12 cellular contexts compared by ENCODE assay signal in the genomic region with DNA sequence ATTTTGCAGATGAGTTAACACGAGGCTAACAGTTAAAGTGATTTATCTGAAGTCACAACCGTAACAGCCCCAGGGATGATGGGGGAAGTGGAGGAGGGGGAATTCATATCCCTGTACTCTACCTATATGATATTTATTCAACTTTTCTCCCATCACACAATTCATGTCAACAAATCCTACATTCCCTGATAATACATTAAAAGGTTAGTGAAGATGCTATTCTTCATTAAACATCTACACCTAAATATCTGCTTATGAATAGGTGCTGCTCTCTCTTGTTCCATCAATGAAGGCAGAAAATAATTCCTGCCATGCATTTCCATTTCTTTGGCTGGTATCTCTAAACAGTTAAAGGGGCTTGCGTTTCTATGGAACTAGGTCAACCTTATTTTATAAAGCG. TPM values are rescaled to one million over a fixed set of nuclear protein-coding genes. Genes with fewer than 3 reads are reported as not detected.
A peak's percentile ranks its signal among the peaks of the same experiment; 100 is the strongest.
DNase-seq lines count a peak whose midpoint lies in the region; ATAC-seq and TF ChIP-seq lines count a peak whose summit lies in the region.
"Had no signal": no experiment of that assay in that cellular context is flagged by ENCODE, and none has a peak within 500 bp of the region (broad histone marks: within the 10 kb centered on the region; RNA-seq: fewer than 3 reads in every experiment).

No MANE protein-coding gene starts in this region.

- no peak for ATAC-seq in activated naive CD8-positive, alpha-beta T cell treated with anti-CD3 and anti-CD28 coated beads, Interleukin-2, amount 50 U/mL, for 24 hours
- ATAC-seq in HG02642 (IDR thresholded peaks at IDR 0.05; ENCODE audit: poor library complexity, unreplicated experiment), result no peak

- no peak for DNase-seq in activated naive CD8-positive, alpha-beta T cell treated with anti-CD3 and anti-CD28 coated beads, Interleukin-2, amount 50 U/mL, for 24 hours
- DNase-seq in coronary artery (ENCODE audit: low spot score) (no peak), transverse colon (no peak), HK-2 (ENCODE audit: unreplicated experiment) (no peak)
- DNase-seq in activated effector memory CD4-positive, alpha-beta T cell treated with Interleukin-2 at 50 U/mL for 16 hours, result no peak
- DNase-seq: hippocampal formation, NCI-H2081 treated with DMSO at 0.1 percent for 48 hours, OCI-M1 had no signal

- no peaks in the 10 kb centered on the region for H3K9me3 Mint-ChIP-seq in activated naive CD8-positive, alpha-beta T cell (ENCODE audit: low read depth)
- no peaks in the 10 kb centered on the region for H3K9me3 Mint-ChIP-seq in activated naive CD8-positive, alpha-beta T cell treated with anti-CD3 and anti-CD28 coated beads, Interleukin-2, amount 50 U/mL, for 24 hours
- H3K9me3 Mint-ChIP-seq: neural crest cell had no signal

- peak overlapping the region; percentile 65 for H3K4me3 Mint-ChIP-seq in activated naive CD8-positive, alpha-beta T cell
- H3K4me3 Mint-ChIP-seq in activated naive CD8-positive, alpha-beta T cell treated with anti-CD3 and anti-CD28 coated beads, Interleukin-2, amount 50 U/mL, for 24 hours, result no peak overlapping the region

- H3K9ac ChIP-seq in mucosa of stomach (ENCODE audit: low read length), result no peak overlapping the region

- H3K9me3 ChIP-seq in mucosa of stomach (ENCODE audit: control insufficient read depth, low read length) (no peaks in the 10 kb centered on the region), transverse colon (no peaks in the 10 kb centered on the region)

- no peak for TF ChIP-seq POLR2A in transverse colon (IDR thresholded peaks at IDR 0.05)

- TF ChIP-seq EP300 in transverse colon (IDR thresholded peaks at IDR 0.05; ENCODE audit: low read depth), result no peak

- H3K27ac ChIP-seq in coronary artery, result peak overlapping the region; percentile 53 to 75
- H3K27ac ChIP-seq in transverse colon, result peak overlapping the region; percentile 96 to 98 (median 98)

- no peak overlapping the region for H3K27ac Mint-ChIP-seq in activated naive CD8-positive, alpha-beta T cell
- no peak overlapping the region for H3K27ac Mint-ChIP-seq in activated naive CD8-positive, alpha-beta T cell treated with anti-CD3 and anti-CD28 coated beads, Interleukin-2, amount 50 U/mL, for 24 hours

- no peak for TF ChIP-seq CTCF in coronary artery (IDR thresholded peaks at IDR 0.05)
- TF ChIP-seq CTCF in transverse colon (IDR thresholded peaks at IDR 0.05), result no peak

- intact Hi-C loops in transverse colon (cut with DNase I; ENCODE audit: low total_unique reads), result no loop called here

- H3K4me3 ChIP-seq in coronary artery (peak overlapping the region; percentile 13), mucosa of stomach (ENCODE audit: low read length) (peak overlapping the region; percentile 5), transverse colon (no peak overlapping the region)

- H3K27me3 ChIP-seq in mucosa of stomach (ENCODE audit: control insufficient read depth, insufficient read depth, low read length) (no peaks in the 10 kb centered on the region), transverse colon (no peaks in the 10 kb centered on the region)

- H3K27me3 Mint-ChIP-seq in activated naive CD8-positive, alpha-beta T cell, result no peaks in the 10 kb centered on the region
- peaks cover 2% of the 10 kb centered on the region for H3K27me3 Mint-ChIP-seq in activated naive CD8-positive, alpha-beta T cell treated with anti-CD3 and anti-CD28 coated beads, Interleukin-2, amount 50 U/mL, for 24 hours

- 59 to 77% methylated on average over 4 of the region's 4 CpGs for whole genome bisulfite sequencing in transverse colon (ENCODE audit: low coverage in 1 of 2), 2 donors

- peaks cover 47% of the 10 kb centered on the region for H3K4me1 ChIP-seq in mucosa of stomach (ENCODE audit: control insufficient read depth, insufficient read depth, low read length)
- H3K4me1 ChIP-seq in transverse colon, result peaks cover 12 to 54% (median 45%) of the 10 kb centered on the region in 4 donors

- in situ Hi-C loops in transverse colon (cut with MboI; ENCODE audit: low pct_ligation_motif_present in 1 of 4, low pct_unique_long_range_greater_than_20kb in 1 of 4, low sequenced_read_pairs in 3 of 4), result no loop called here

- H3K36me3 ChIP-seq in mucosa of stomach (ENCODE audit: control insufficient read depth, insufficient read depth, low read length) (peaks cover 6% of the 10 kb centered on the region), transverse colon (peaks cover 0 to 43% (median 18%) of the 10 kb centered on the region in 4 donors)

- H3K4me1 Mint-ChIP-seq in activated naive CD8-positive, alpha-beta T cell (ENCODE audit: low read depth), result peaks cover 61% of the 10 kb centered on the region
- peaks cover 56% of the 10 kb centered on the region for H3K4me1 Mint-ChIP-seq in activated naive CD8-positive, alpha-beta T cell treated with anti-CD3 and anti-CD28 coated beads, Interleukin-2, amount 50 U/mL, for 24 hours

- H3K36me3 Mint-ChIP-seq in activated naive CD8-positive, alpha-beta T cell, result peaks cover 38% of the 10 kb centered on the region
- H3K36me3 Mint-ChIP-seq in activated naive CD8-positive, alpha-beta T cell treated with anti-CD3 and anti-CD28 coated beads, Interleukin-2, amount 50 U/mL, for 24 hours (ENCODE audit: low read depth), result peaks cover 69% of the 10 kb centered on the region

RNA-seq across cellular contexts. Expression of a gene that starts 6.8 kb away (rescaled TPM):
- total RNA-seq in transverse colon, result 100 to 1,000 TPM; 137 to 537 (median 236) TPM

RNA-seq across cellular contexts. Expression of a gene that starts 42.4 kb away (rescaled TPM):
- total RNA-seq in transverse colon, result 10 to 100 TPM in 3 of 4 donors, 1 to 10 TPM in 1; 8.4 to 41.6 (median 19.2) TPM
- total RNA-seq: neural crest cell had no signal

Comparison
In these comparisons a context has a peak if more than half of its experiments do, and no peak if none do; other contexts are left out.
1. H3K4me3 ChIP-seq: peak in coronary artery (single experiment) and mucosa of stomach (single experiment); none in transverse colon (0 of 4).